9 cellular contexts compared by ENCODE assay signal in the genomic region with DNA sequence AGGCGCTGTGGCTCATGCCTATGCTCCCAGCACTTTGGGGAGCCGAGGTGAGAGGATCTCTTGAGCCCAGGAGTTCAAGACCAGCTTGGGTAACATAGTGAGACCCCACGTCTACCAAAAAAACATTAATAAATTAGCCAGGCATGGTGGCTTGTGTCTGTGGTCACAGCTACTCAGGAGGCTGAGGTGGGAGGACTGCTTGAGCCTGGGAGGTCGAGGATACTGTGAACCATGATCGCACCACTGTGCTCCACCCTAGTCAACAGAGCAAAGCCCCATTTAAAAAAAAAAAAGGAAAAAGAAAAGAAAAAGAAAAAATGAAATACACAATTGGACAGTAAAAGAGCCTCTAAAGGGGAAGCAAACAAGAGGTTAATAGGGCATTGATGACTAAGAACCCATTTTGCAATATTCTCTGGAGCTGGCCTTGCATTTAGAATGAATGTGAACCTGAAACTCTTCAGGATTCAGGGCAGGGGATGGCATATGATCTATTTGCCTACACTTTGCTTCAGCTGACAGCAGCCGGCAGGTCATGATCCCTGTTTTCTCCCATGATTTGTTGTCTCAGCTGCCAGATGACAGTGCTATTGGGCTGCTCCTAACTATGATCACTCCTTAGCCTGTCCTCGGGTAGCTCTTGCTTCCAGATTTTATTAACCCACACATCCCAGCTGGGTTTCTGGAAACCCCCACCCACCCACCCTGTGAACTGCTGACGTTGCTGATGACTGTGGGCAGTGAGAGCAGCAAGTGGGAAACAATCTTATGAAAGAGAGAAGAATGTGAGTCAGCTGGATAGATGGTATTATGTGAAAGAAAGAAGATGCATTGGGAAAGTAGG.
DNase-seq lines count a peak whose midpoint lies in the region; ATAC-seq, FAIRE-seq and TF ChIP-seq lines count a peak whose summit lies in the region.
"Had no signal": no experiment of that assay in that cellular context is flagged by ENCODE, and none has a peak within 500 bp of the region (broad histone marks: within the 10 kb centered on the region; RNA-seq: fewer than 3 reads in every experiment).

No MANE protein-coding gene starts in this region.

- no peak overlapping the region for H3K9ac ChIP-seq in endodermal cell (ENCODE audit: extremely low read depth, low read length, poor library complexity, severe bottlenecking)

- intact Hi-C loops in pancreas (cut with DNase I), result no loop called here

- TF ChIP-seq CTCF in GM23338 (conservative IDR thresholded peaks at IDR 0.05; ENCODE audit: low read depth in 2 of 2) (no peak), bronchial epithelial cell (IDR thresholded peaks at IDR 0.05; ENCODE audit: insufficient read depth, low read length, severe bottlenecking) (no peak), pancreas (IDR thresholded peaks at IDR 0.05) (no peak), endodermal cell (conservative IDR thresholded peaks at IDR 0.05) (no peak)

- no peaks in the 10 kb centered on the region for H3K36me3 ChIP-seq in GM23338 (ENCODE audit: insufficient read depth)
- H3K36me3 ChIP-seq in bronchial epithelial cell (ENCODE audit: control insufficient read depth, insufficient read depth, low read length), result no peaks in the 10 kb centered on the region
- no peaks in the 10 kb centered on the region for H3K36me3 ChIP-seq in pancreas
- no peaks in the 10 kb centered on the region for H3K36me3 ChIP-seq in endodermal cell (ENCODE audit: control insufficient read depth, insufficient read depth, low read length)

- no peaks in the 10 kb centered on the region for H3F3A ChIP-seq in GM23338 (replicated peaks; ENCODE audit: low read depth)

- H3K27ac Mint-ChIP-seq in GM23338 (no peak overlapping the region), endodermal cell (no peak overlapping the region)

- 0 out of 2 replicates have a peak overlapping the region, but pooled peaks have one; percentile 21 for H2AFZ ChIP-seq in GM23338

- no peak overlapping the region for H3K27ac ChIP-seq in GM23338 (ENCODE audit: low read depth)
- H3K27ac ChIP-seq in pancreas, result no peak overlapping the region
- no peak overlapping the region for H3K27ac ChIP-seq in endodermal cell (ENCODE audit: low read depth, low read length)

- H3K9me3 Mint-ChIP-seq in GM23338 (no peaks in the 10 kb centered on the region), endodermal cell (no peaks in the 10 kb centered on the region)

- H3K27me3 ChIP-seq in GM23338 (ENCODE audit: insufficient read depth) (no peaks in the 10 kb centered on the region), bronchial epithelial cell (ENCODE audit: control insufficient read depth, insufficient read depth, low read length) (no peaks in the 10 kb centered on the region), pancreas (no peaks in the 10 kb centered on the region), endodermal cell (ENCODE audit: control insufficient read depth, insufficient read depth, low read length, poor library complexity, severe bottlenecking) (peaks cover 72% of the 10 kb centered on the region)

- H3K36me3 Mint-ChIP-seq in GM23338 (ENCODE audit: low read depth) (no peaks in the 10 kb centered on the region), endodermal cell (ENCODE audit: low read depth) (no peaks in the 10 kb centered on the region)

- no peak overlapping the region for H3K4me3 ChIP-seq in GM23338
- H3K4me3 ChIP-seq in bronchial epithelial cell (ENCODE audit: low read depth, low read length), result no peak overlapping the region
- no peak overlapping the region for H3K4me3 ChIP-seq in pancreas
- H3K4me3 ChIP-seq in endodermal cell (ENCODE audit: low read length), result no peak overlapping the region

- no peak overlapping the region for H3K4me2 ChIP-seq in GM23338

- H3K4me3 Mint-ChIP-seq in GM23338, result no peak overlapping the region
- no peak overlapping the region for H3K4me3 Mint-ChIP-seq in endodermal cell

- H3K9me3 ChIP-seq in pancreas, result no peaks in the 10 kb centered on the region
- H3K9me3 ChIP-seq in endodermal cell (ENCODE audit: control insufficient read depth, low read length), result no peaks in the 10 kb centered on the region

- H3K4me1 ChIP-seq in GM23338 (ENCODE audit: insufficient read depth) (no peaks in the 10 kb centered on the region), pancreas (peaks cover 0 to 11% (median 8%) of the 10 kb centered on the region in 3 donors), endodermal cell (ENCODE audit: control insufficient read depth, insufficient read depth, low read length) (no peaks in the 10 kb centered on the region)

- H3K9me2 ChIP-seq in GM23338 (ENCODE audit: insufficient read depth), result no peaks in the 10 kb centered on the region

- H3K27me3 Mint-ChIP-seq in GM23338 (ENCODE audit: insufficient read depth, low read depth, poor library complexity) (no peaks in the 10 kb centered on the region), endodermal cell (ENCODE audit: insufficient read depth) (peaks cover 57% of the 10 kb centered on the region)

- no peak for ATAC-seq in GM23338
- peak in 3 of 4 donors; percentile 32 to 79 (median 45) for ATAC-seq in pancreas

- 75 to 83% methylated on average over 8 of the region's 8 CpGs for WGBS in pancreas, 2 donors
- 89 to 91% methylated on average over 3 to 8 of the region's 8 CpGs for WGBS in endodermal cell (ENCODE audit: insufficient coverage in 1 of 2, insufficient read length in 1 of 2), 2 experiments

- no peaks in the 10 kb centered on the region for H3K79me2 ChIP-seq in GM23338 (replicated peaks; ENCODE audit: insufficient read depth)

- DNase-seq in GM23338 (ENCODE audit: low spot score), result no peak
- peak; percentile 96 for DNase-seq in NCI-H748 (lab: John Stamatoyannopoulos, UW; ENCODE audit: unreplicated experiment)
- peak; percentile 63 for DNase-seq in bronchial epithelial cell (ENCODE audit: low read depth)
- DNase-seq in pancreas, result no peak
- DNase-seq in endodermal cell, result no peak
- no peak for DNase-seq in DMS 273 treated with DMSO at 0.1 percent for 48 hours (lab: John Stamatoyannopoulos, UW)
- no peak for DNase-seq in DMS79 (lab: John Stamatoyannopoulos, UW)
- no peak for DNase-seq in medulla oblongata (ENCODE audit: extremely low spot score)
- DNase-seq: activated CD4-positive, alpha-beta T cell treated with anti-CD3 and anti-CD28 coated beads, Interleukin-2, amount 50 U/mL, for 1 hour had no signal

- H4K20me1 ChIP-seq in GM23338 (replicated peaks; ENCODE audit: insufficient read depth), result no peaks in the 10 kb centered on the region; the same call in 1 of the 2 replicates

- FAIRE-seq in bronchial epithelial cell (lab: Jason Lieb, UNC) (no peak), pancreas (lab: Jason Lieb, UNC) (no peak)

- H3K4me1 Mint-ChIP-seq in GM23338 (no peaks in the 10 kb centered on the region), endodermal cell (peaks cover 7% of the 10 kb centered on the region)

TF ChIP-seq in GM23338, 12 proteins besides CTCF, POLR2A, EP300 and RAD21 (continues in another document):
- TF ChIP-seq ZNF331 (CRISPR knock-in tag; IDR thresholded peaks at IDR 0.05; ENCODE audit: low read depth) (no peak), STAT1 (IDR thresholded peaks at IDR 0.05; ENCODE audit: unreplicated experiment) (no peak), EZH2 (IDR thresholded peaks at IDR 0.05; ENCODE audit: low read depth, unreplicated experiment) (no peak), EZH2phosphoT487 (IDR thresholded peaks at IDR 0.05; ENCODE audit: unreplicated experiment) (no peak)

Comparison
In these comparisons a context has a peak if more than half of its experiments do, and no peak if none do; other contexts are left out.
1. DNase-seq: peak in NCI-H748 (single experiment) and bronchial epithelial cell (single experiment); none in GM23338 (single experiment), pancreas (0 of 6), endodermal cell (single experiment), DMS 273 treated with DMSO at 0.1 percent for 48 hours (single experiment), DMS79 (single experiment) and medulla oblongata (single experiment).